9 cellular contexts compared by ENCODE assay signal in the genomic region with DNA sequence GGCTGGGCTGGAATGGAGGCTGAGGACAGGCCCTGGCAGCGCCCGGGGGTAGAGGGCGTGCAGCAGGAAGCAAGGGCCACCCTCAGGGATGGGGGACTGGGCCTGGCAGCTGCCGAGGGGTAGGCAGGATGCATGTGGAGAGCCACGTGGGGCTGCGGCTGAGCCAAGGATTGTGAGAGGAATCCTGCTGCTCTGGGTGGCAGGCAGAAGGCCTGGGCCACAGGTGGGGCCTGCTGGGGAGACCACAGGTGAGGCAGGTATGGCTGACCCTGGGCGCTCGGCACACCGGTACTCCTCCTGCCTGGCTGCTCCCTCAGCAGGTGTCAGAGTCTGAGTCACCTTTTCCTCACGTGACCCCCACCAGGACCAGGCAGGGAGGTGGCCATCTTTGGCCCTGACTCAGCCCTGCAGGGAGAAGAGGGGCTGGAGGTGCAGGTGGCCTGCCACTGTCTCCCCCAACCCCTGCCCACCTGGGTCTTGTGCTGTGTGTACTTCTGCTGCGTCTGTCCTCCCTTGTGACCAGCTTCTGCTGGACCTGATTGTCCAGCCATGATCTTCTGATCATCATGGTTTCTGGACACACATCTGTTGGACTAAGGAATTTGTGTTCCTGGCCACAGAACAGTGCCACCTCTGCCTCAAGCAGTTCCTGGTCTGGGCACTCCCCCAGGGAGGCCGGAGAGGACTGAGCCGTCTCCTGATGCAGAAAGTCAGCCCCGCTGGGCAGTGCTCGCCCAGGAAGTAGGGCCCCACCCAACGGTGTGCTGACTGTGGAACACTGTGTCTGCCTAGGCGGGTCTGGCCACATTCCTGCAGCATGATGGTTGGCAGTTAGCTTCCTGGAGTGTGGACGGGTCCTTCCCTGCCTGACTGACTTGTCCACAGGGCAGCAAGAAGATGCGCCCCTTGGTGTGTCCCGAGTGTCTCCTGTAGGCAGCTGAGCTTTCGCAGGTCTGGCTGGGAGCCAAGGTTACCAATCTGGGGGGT. TPM values are rescaled to one million over a fixed set of nuclear protein-coding genes. Genes with fewer than 3 reads are reported as not detected.
DNase-seq lines count a peak whose midpoint lies in the region; ATAC-seq and TF ChIP-seq lines count a peak whose summit lies in the region.
"Had no signal": no experiment of that assay in that cellular context is flagged by ENCODE, and none has a peak within 500 bp of the region (broad histone marks: within the 10 kb centered on the region; RNA-seq: fewer than 3 reads in every experiment).

No MANE protein-coding gene starts in this region.

- TF ChIP-seq CTCF in LNCaP clone FGC (IDR thresholded peaks at IDR 0.05; ENCODE audit: control insufficient read depth, extremely low read depth, insufficient read depth) (peak; percentile 17; the same call in 1 of the 2 replicates), heart left ventricle (IDR thresholded peaks at IDR 0.05) (no peak), esophagus muscularis mucosa (IDR thresholded peaks at IDR 0.05) (no peak)

- no peaks in the 10 kb centered on the region for H3K27me3 Mint-ChIP-seq in activated T-cell treated with anti-CD3 and anti-CD28 coated beads, Interleukin-2, amount 50 U/mL, for 72 hours (ENCODE audit: low read depth)

- no peaks in the 10 kb centered on the region for H3K36me3 Mint-ChIP-seq in activated T-cell treated with anti-CD3 and anti-CD28 coated beads, Interleukin-2, amount 50 U/mL, for 72 hours (ENCODE audit: insufficient read depth in 2 of 2)

- WGBS in heart left ventricle, 4 donors = 47 to 57% (median 51%) methylated on average over 13 to 21 of the region's 21 CpGs
- WGBS in esophagus muscularis mucosa = 53% methylated on average over 13 of the region's 21 CpGs

- no peaks in the 10 kb centered on the region for H3K9me3 Mint-ChIP-seq in activated T-cell treated with anti-CD3 and anti-CD28 coated beads, Interleukin-2, amount 50 U/mL, for 72 hours

- ATAC-seq in activated T-cell treated with anti-CD3 and anti-CD28 coated beads, Interleukin-2, amount 50 U/mL, for 72 hours (replicated peaks in 1 of 2) = peak; percentile 73 to 78
- ATAC-seq in heart left ventricle = peak in 3 of 4 donors; percentile 26 to 44 (median 26)
- ATAC-seq in HG02610 (IDR thresholded peaks at IDR 0.05; ENCODE audit: unreplicated experiment) = no peak

- peak overlapping the region; percentile 94 for H3K27ac Mint-ChIP-seq in activated T-cell treated with anti-CD3 and anti-CD28 coated beads, Interleukin-2, amount 50 U/mL, for 72 hours

- H3K4me1 Mint-ChIP-seq in activated T-cell treated with anti-CD3 and anti-CD28 coated beads, Interleukin-2, amount 50 U/mL, for 72 hours (ENCODE audit: low read depth) = peaks cover 29% of the 10 kb centered on the region

- H3K27me3 ChIP-seq in heart left ventricle = no peaks in the 10 kb centered on the region
- no peaks in the 10 kb centered on the region for H3K27me3 ChIP-seq in esophagus muscularis mucosa

- H3K9me3 ChIP-seq in heart left ventricle (no peaks in the 10 kb centered on the region), esophagus muscularis mucosa (no peaks in the 10 kb centered on the region)

- peak overlapping the region; percentile 19; the same call in 1 of the 2 replicates for H3K4me3 ChIP-seq in LNCaP clone FGC (ENCODE audit: low read depth, low read length)
- no peak overlapping the region for H3K4me3 ChIP-seq in heart left ventricle
- H3K4me3 ChIP-seq in skin epidermis = peak overlapping the region in 1 of 7 experiments; percentile 3
- no peak overlapping the region for H3K4me3 ChIP-seq in esophagus muscularis mucosa

- peaks cover 0 to 36% (median 27%) of the 10 kb centered on the region in 9 donors for H3K36me3 ChIP-seq in heart left ventricle
- peaks cover 10 to 42% (median 37%) of the 10 kb centered on the region in 4 donors for H3K36me3 ChIP-seq in esophagus muscularis mucosa

- H3K4me1 ChIP-seq in heart left ventricle (peaks cover 0 to 57% (median 31%) of the 10 kb centered on the region in 12 donors), esophagus muscularis mucosa (peaks cover 31 to 57% (median 40%) of the 10 kb centered on the region in 4 donors)

- H3K27ac ChIP-seq in heart left ventricle (peak overlapping the region in 5 of 12 donors; percentile 15 to 57 (median 25)), skin epidermis (peak overlapping the region in 20 of 21 experiments; percentile 51 to 87 (median 78)), esophagus muscularis mucosa (replicated peaks in 1 of 4) (peak overlapping the region in 2 of 4 donors; percentile 7 to 17)
- H3K27ac ChIP-seq: KMS-11 had no signal

- no peak for TF ChIP-seq EP300 in esophagus muscularis mucosa (IDR thresholded peaks at IDR 0.05)

- H3K4me3 Mint-ChIP-seq in activated T-cell treated with anti-CD3 and anti-CD28 coated beads, Interleukin-2, amount 50 U/mL, for 72 hours = no peak overlapping the region

- DNase-seq in COR-L47 (lab: John Stamatoyannopoulos, UW) (peak; percentile 64), LNCaP clone FGC (ENCODE audit: low read depth) (peak; percentile 96), heart left ventricle (peak in 2 of 5 donors; percentile 13 to 78), DMS114 treated with DMSO at 0.1 percent for 48 hours (lab: John Stamatoyannopoulos, UW; ENCODE audit: unreplicated experiment) (no peak), esophagus muscularis mucosa (ENCODE audit: extremely low spot score) (no peak)
- DNase-seq in activated T-cell treated with anti-CD3 and anti-CD28 coated beads, Interleukin-2, amount 50 U/mL, for 72 hours = peak; percentile 35 to 39

- peak in 1 of 2 donors; percentile 9 for TF ChIP-seq POLR2A in heart left ventricle (IDR thresholded peaks at IDR 0.05)
- no peak for TF ChIP-seq POLR2A in esophagus muscularis mucosa (IDR thresholded peaks at IDR 0.05; ENCODE audit: low read depth)

- intact Hi-C loops in heart left ventricle (cut with DNase I) (no loop called here), esophagus muscularis mucosa (cut with DNase I) (no loop called here)

RNA-seq across cellular contexts. Expression of a gene that starts 6.4 kb away (rescaled TPM):
- 10 to 100 TPM; 45.3 to 47.2 TPM for total RNA-seq in activated T-cell treated with anti-CD3 and anti-CD28 coated beads, Interleukin-2, amount 50 U/mL, for 72 hours
- 10 to 100 TPM; 14.1 to 43.6 (median 20.7) TPM for total RNA-seq in heart left ventricle
- polyA plus RNA-seq in heart left ventricle = 10 to 100 TPM; 23.2 to 42.6 TPM
- total RNA-seq in esophagus muscularis mucosa = 10 to 100 TPM; 16.6 to 28.2 (median 21.7) TPM

RNA-seq across cellular contexts. Expression of a gene that starts 6.9 kb away (rescaled TPM):
- 10 to 100 TPM; 67.5 to 69.3 TPM for total RNA-seq in activated T-cell treated with anti-CD3 and anti-CD28 coated beads, Interleukin-2, amount 50 U/mL, for 72 hours
- total RNA-seq in heart left ventricle = 10 to 100 TPM; 27.8 to 55.9 (median 32.0) TPM
- 10 to 100 TPM; 24.5 to 27.1 TPM for polyA plus RNA-seq in heart left ventricle
- total RNA-seq in esophagus muscularis mucosa = 10 to 100 TPM; 71.6 to 78.2 (median 74.2) TPM

RNA-seq across cellular contexts. Expression of a gene that starts 21.6 kb away (rescaled TPM):
- total RNA-seq in activated T-cell treated with anti-CD3 and anti-CD28 coated beads, Interleukin-2, amount 50 U/mL, for 72 hours = 10 to 100 TPM; 27.4 to 34.5 TPM
- 10 to 100 TPM in 4 of 9 donors, 1 to 10 TPM in 5; 6.8 to 19.9 (median 9.4) TPM for total RNA-seq in heart left ventricle
- polyA plus RNA-seq in heart left ventricle = 10 to 100 TPM; 12.0 to 20.5 TPM
- total RNA-seq in esophagus muscularis mucosa = 10 to 100 TPM; 10.4 to 18.3 (median 13.7) TPM

RNA-seq across cellular contexts. Expression of a gene that starts 33.2 kb away (rescaled TPM):
- 10 to 100 TPM; 32.8 to 41.9 TPM for total RNA-seq in activated T-cell treated with anti-CD3 and anti-CD28 coated beads, Interleukin-2, amount 50 U/mL, for 72 hours
- total RNA-seq in heart left ventricle (10 to 100 TPM; 12.6 to 22.0 (median 16.7) TPM), esophagus muscularis mucosa (10 to 100 TPM; 19.9 to 27.8 (median 24.8) TPM)
- 10 to 100 TPM; 13.1 to 23.7 TPM for polyA plus RNA-seq in heart left ventricle

Comparison
In these comparisons a context has a peak if more than half of its experiments do, and no peak if none do; other contexts are left out.
1. DNase-seq: peak in COR-L47 (single experiment), LNCaP clone FGC (single experiment) and activated T-cell treated with anti-CD3 and anti-CD28 coated beads, Interleukin-2, amount 50 U/mL, for 72 hours (2 of 2); none in DMS114 treated with DMSO at 0.1 percent for 48 hours (single experiment) and esophagus muscularis mucosa (single experiment).